Comparison of ENCODE assay signal across 1 cellular context in the genomic region with DNA sequence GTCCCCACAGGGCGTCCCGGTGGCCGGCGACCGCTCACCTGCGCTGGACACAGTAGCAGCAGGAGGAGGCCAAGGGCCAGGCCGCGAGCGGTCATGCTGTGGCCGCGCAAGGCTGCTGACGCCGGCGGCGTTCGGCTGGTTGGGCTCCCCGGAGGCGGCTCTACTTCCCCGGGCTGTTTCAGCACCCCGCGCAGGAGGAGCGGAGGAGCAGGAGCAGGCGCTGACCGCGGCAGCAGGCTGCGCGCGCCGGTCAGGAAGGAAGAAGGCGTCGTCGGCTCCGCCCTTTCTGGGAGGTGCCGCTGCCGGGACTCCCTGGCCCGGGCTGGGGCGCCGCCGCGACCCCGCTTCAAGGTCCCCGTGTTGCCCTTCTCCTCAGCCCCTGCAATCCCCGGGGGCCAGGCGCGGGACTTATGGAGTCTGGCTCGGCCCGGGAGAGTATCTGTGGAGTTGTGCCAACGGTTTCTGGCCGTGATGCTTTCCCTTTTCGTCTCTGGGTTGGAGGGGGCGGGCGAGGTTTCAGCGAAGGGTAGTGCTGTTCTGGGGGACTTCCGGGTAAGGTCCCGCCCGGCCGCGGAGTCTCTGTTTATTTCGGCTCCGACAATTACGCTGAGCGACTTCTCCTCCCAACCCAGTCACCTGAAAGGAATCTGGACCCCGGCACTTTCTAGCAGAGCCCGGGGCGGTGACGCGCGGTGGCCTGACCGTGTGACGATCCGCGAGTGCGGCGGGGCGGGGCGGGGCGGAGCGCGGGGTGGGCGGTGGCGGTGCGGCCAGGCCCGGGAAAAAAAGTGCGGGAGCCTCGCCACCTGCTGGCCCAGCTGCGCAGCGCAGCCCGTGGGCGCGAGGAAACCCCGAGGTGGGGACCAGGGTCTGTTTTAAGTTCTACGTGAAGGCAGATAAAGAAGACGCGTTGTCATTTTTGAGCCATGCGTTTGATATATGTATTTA.
TF ChIP-seq lines count a peak whose summit lies in the region.

A gene (minus strand): TSS at position 258 of the 948 bp plus-strand sequence. CDS start 163 bp downstream, at position 95.

TF ChIP-seq in K562, 482 proteins besides CTCF, POLR2A, EP300 and RAD21 (continued from another document and continues in another):
- TF ChIP-seq SMAD3 (CRISPR knock-in tag; conservative IDR thresholded peaks at IDR 0.05) = 0 out of 2 replicates have a peak, but pooled peaks have one; percentile 57
- peak; percentile 98 for TF ChIP-seq PHF8 (IDR thresholded peaks at IDR 0.05; ENCODE audit: borderline replicate concordance, low read length)
- TF ChIP-seq NR1H2 (CRISPR knock-in tag; IDR thresholded peaks at IDR 0.05) = no peak
- TF ChIP-seq, protein P1, sequence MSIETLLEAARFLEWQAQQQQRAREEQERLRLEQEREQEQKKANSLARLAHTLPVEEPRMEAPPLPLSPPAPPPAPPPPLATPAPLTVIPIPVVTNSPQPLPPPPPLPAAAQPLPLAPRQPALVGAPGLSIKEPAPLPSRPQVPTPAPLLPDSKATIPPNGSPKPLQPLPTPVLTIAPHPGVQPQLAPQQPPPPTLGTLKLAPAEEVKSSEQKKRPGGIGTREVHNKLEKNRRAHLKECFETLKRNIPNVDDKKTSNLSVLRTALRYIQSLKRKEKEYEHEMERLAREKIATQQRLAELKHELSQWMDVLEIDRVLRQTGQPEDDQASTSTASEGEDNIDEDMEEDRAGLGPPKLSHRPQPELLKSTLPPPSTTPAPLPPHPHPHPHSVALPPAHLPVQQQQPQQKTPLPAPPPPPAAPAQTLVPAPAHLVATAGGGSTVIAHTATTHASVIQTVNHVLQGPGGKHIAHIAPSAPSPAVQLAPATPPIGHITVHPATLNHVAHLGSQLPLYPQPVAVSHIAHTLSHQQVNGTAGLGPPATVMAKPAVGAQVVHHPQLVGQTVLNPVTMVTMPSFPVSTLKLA (conservative IDR thresholded peaks at IDR 0.05) = peak; percentile 85 to 88
- peak; percentile 87 for TF ChIP-seq CREM (IDR thresholded peaks at IDR 0.05; ENCODE audit: low read depth)
- TF ChIP-seq RBFOX2 (IDR thresholded peaks at IDR 0.05; ENCODE audit: low read depth, low read length) = peak; percentile 93
- peak; percentile 61; the same call in 1 of the 2 replicates for TF ChIP-seq ESRRA (IDR thresholded peaks at IDR 0.05; ENCODE audit: borderline replicate concordance, low read depth)
- TF ChIP-seq RBM34 (IDR thresholded peaks at IDR 0.05; ENCODE audit: borderline replicate concordance, insufficient read depth, low read length) = 0 out of 2 replicates have a peak, but pooled peaks have one; percentile 44
- peak; percentile 82; the same call in 1 of the 2 replicates for TF ChIP-seq PHF21A (IDR thresholded peaks at IDR 0.05; ENCODE audit: borderline replicate concordance, low read depth)
- 0 out of 2 replicates have a peak, but pooled peaks have one; percentile 67 for TF ChIP-seq POLR2AphosphoS2 (IDR thresholded peaks at IDR 0.05; ENCODE audit: low read length)
- TF ChIP-seq BMI1 (IDR thresholded peaks at IDR 0.05; ENCODE audit: low read length) = no peak
- TF ChIP-seq, protein P2, sequence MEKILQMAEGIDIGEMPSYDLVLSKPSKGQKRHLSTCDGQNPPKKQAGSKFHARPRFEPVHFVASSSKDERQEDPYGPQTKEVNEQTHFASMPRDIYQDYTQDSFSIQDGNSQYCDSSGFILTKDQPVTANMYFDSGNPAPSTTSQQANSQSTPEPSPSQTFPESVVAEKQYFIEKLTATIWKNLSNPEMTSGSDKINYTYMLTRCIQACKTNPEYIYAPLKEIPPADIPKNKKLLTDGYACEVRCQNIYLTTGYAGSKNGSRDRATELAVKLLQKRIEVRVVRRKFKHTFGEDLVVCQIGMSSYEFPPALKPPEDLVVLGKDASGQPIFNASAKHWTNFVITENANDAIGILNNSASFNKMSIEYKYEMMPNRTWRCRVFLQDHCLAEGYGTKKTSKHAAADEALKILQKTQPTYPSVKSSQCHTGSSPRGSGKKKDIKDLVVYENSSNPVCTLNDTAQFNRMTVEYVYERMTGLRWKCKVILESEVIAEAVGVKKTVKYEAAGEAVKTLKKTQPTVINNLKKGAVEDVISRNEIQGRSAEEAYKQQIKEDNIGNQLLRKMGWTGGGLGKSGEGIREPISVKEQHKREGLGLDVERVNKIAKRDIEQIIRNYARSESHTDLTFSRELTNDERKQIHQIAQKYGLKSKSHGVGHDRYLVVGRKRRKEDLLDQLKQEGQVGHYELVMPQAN (IDR thresholded peaks at IDR 0.05; ENCODE audit: borderline replicate concordance) = peak; percentile 95
- no peak for TF ChIP-seq MEF2D (tag; conservative IDR thresholded peaks at IDR 0.05; ENCODE audit: low read depth)
- TF ChIP-seq KLF6 (CRISPR knock-in tag; IDR thresholded peaks at IDR 0.05; ENCODE audit: borderline replicate concordance) = peak; percentile 63; the same call in 1 of the 2 replicates
- TF ChIP-seq KDM5B (IDR thresholded peaks at IDR 0.05; ENCODE audit: insufficient replicate concordance, low read depth, low read length) = peak; percentile 95
- TF ChIP-seq, protein P3, sequence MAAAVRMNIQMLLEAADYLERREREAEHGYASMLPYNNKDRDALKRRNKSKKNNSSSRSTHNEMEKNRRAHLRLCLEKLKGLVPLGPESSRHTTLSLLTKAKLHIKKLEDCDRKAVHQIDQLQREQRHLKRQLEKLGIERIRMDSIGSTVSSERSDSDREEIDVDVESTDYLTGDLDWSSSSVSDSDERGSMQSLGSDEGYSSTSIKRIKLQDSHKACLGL (CRISPR knock-in tag; IDR thresholded peaks at IDR 0.05; ENCODE audit: borderline replicate concordance, poor library complexity, severe bottlenecking) = no peak
- TF ChIP-seq HLTF (IDR thresholded peaks at IDR 0.05) = no peak
- TF ChIP-seq HCFC1 (IDR thresholded peaks at IDR 0.05; ENCODE audit: low read depth, low read length) = peak; percentile 30; the same call in 1 of the 2 replicates
- 0 out of 2 replicates have a peak, but pooled peaks have one; percentile 33 for TF ChIP-seq ZSCAN32 (CRISPR knock-in tag; IDR thresholded peaks at IDR 0.05)
- peak; percentile 78 for TF ChIP-seq GABPA (tag; conservative IDR thresholded peaks at IDR 0.05; ENCODE audit: low read depth)
- TF ChIP-seq, protein P4, sequence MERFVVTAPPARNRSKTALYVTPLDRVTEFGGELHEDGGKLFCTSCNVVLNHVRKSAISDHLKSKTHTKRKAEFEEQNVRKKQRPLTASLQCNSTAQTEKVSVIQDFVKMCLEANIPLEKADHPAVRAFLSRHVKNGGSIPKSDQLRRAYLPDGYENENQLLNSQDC (CRISPR knock-in tag; IDR thresholded peaks at IDR 0.05) = 0 out of 2 replicates have a peak, but pooled peaks have one; percentile 16
- TF ChIP-seq HMGN3 (IDR thresholded peaks at IDR 0.05; ENCODE audit: borderline replicate concordance, extremely low read depth, insufficient read length, low read depth, low read length) = peak; percentile 65
- TF ChIP-seq, protein P5, sequence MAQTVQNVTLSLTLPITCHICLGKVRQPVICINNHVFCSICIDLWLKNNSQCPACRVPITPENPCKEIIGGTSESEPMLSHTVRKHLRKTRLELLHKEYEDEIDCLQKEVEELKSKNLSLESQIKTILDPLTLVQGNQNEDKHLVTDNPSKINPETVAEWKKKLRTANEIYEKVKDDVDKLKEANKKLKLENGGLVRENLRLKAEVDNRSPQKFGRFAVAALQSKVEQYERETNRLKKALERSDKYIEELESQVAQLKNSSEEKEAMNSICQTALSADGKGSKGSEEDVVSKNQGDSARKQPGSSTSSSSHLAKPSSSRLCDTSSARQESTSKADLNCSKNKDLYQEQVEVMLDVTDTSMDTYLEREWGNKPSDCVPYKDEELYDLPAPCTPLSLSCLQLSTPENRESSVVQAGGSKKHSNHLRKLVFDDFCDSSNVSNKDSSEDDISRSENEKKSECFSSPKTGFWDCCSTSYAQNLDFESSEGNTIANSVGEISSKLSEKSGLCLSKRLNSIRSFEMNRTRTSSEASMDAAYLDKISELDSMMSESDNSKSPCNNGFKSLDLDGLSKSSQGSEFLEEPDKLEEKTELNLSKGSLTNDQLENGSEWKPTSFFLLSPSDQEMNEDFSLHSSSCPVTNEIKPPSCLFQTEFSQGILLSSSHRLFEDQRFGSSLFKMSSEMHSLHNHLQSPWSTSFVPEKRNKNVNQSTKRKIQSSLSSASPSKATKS (CRISPR knock-in tag; IDR thresholded peaks at IDR 0.05) = no peak
- TF ChIP-seq RB1 (IDR thresholded peaks at IDR 0.05; ENCODE audit: low read depth) = peak; percentile 84
- TF ChIP-seq, protein P6, sequence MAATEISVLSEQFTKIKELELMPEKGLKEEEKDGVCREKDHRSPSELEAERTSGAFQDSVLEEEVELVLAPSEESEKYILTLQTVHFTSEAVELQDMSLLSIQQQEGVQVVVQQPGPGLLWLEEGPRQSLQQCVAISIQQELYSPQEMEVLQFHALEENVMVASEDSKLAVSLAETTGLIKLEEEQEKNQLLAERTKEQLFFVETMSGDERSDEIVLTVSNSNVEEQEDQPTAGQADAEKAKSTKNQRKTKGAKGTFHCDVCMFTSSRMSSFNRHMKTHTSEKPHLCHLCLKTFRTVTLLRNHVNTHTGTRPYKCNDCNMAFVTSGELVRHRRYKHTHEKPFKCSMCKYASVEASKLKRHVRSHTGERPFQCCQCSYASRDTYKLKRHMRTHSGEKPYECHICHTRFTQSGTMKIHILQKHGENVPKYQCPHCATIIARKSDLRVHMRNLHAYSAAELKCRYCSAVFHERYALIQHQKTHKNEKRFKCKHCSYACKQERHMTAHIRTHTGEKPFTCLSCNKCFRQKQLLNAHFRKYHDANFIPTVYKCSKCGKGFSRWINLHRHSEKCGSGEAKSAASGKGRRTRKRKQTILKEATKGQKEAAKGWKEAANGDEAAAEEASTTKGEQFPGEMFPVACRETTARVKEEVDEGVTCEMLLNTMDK (IDR thresholded peaks at IDR 0.05; ENCODE audit: borderline replicate concordance, insufficient read depth, low read depth, low read length, poor library complexity, severe bottlenecking) = peak; percentile 85
- TF ChIP-seq, protein P7, sequence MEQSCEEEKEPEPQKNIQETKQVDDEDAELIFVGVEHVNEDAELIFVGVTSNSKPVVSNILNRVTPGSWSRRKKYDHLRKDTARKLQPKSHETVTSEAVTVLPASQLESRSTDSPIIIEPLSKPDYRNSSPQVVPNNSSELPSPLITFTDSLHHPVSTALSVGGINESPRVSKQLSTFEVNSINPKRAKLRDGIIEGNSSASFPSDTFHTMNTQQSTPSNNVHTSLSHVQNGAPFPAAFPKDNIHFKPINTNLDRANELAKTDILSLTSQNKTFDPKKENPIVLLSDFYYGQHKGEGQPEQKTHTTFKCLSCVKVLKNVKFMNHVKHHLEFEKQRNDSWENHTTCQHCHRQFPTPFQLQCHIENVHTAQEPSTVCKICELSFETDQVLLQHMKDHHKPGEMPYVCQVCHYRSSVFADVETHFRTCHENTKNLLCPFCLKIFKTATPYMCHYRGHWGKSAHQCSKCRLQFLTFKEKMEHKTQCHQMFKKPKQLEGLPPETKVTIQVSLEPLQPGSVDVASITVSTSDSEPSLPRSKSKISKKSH (CRISPR knock-in tag; IDR thresholded peaks at IDR 0.05) = no peak
- peak; percentile 91 for TF ChIP-seq HDAC2 (IDR thresholded peaks at IDR 0.05)
- peak in 1 of 2 experiments; percentile 36; a peak in 1 of 4 replicates for TF ChIP-seq KDM1A (IDR thresholded peaks at IDR 0.05)
- TF ChIP-seq NUFIP1 (IDR thresholded peaks at IDR 0.05; ENCODE audit: partially characterized antibody) = no peak
- peak; percentile 42 for TF ChIP-seq TBP (optimal IDR thresholded peaks at IDR 0.05; ENCODE audit: low read depth, low read length)
- TF ChIP-seq, protein P8, sequence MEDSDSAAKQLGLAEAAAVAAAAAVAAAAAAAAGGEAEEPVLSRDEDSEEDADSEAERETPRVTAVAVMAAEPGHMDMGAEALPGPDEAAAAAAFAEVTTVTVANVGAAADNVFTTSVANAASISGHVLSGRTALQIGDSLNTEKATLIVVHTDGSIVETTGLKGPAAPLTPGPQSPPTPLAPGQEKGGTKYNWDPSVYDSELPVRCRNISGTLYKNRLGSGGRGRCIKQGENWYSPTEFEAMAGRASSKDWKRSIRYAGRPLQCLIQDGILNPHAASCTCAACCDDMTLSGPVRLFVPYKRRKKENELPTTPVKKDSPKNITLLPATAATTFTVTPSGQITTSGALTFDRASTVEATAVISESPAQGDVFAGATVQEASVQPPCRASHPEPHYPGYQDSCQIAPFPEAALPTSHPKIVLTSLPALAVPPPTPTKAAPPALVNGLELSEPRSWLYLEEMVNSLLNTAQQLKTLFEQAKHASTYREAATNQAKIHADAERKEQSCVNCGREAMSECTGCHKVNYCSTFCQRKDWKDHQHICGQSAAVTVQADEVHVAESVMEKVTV (CRISPR knock-in tag; IDR thresholded peaks at IDR 0.05) = peak; percentile 66
- TF ChIP-seq KLF1 (tag; IDR thresholded peaks at IDR 0.05) = 0 out of 2 replicates have a peak, but pooled peaks have one; percentile 32
- peak; percentile 52; the same call in 1 of the 2 replicates for TF ChIP-seq TAF7 (tag; IDR thresholded peaks at IDR 0.05)
- peak; percentile 92 for TF ChIP-seq PCBP1 (IDR thresholded peaks at IDR 0.05; ENCODE audit: low read depth, low read length, poor library complexity, severe bottlenecking)
- TF ChIP-seq EP400 (IDR thresholded peaks at IDR 0.05) = peak; percentile 91
- no peak for TF ChIP-seq ARID2 (IDR thresholded peaks at IDR 0.05)
- TF ChIP-seq RNF2 (IDR thresholded peaks at IDR 0.05) = no peak
- TF ChIP-seq, protein P9, sequence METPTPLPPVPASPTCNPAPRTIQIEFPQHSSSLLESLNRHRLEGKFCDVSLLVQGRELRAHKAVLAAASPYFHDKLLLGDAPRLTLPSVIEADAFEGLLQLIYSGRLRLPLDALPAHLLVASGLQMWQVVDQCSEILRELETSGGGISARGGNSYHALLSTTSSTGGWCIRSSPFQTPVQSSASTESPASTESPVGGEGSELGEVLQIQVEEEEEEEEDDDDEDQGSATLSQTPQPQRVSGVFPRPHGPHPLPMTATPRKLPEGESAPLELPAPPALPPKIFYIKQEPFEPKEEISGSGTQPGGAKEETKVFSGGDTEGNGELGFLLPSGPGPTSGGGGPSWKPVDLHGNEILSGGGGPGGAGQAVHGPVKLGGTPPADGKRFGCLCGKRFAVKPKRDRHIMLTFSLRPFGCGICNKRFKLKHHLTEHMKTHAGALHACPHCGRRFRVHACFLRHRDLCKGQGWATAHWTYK (CRISPR knock-in tag; IDR thresholded peaks at IDR 0.05) = 0 out of 2 replicates have a peak, but pooled peaks have one; percentile 24
- TF ChIP-seq ATF7 (IDR thresholded peaks at IDR 0.05) = peak; percentile 67
- TF ChIP-seq ZFX (CRISPR knock-in tag; IDR thresholded peaks at IDR 0.05) = peak; percentile 80
- TF ChIP-seq, protein P10, sequence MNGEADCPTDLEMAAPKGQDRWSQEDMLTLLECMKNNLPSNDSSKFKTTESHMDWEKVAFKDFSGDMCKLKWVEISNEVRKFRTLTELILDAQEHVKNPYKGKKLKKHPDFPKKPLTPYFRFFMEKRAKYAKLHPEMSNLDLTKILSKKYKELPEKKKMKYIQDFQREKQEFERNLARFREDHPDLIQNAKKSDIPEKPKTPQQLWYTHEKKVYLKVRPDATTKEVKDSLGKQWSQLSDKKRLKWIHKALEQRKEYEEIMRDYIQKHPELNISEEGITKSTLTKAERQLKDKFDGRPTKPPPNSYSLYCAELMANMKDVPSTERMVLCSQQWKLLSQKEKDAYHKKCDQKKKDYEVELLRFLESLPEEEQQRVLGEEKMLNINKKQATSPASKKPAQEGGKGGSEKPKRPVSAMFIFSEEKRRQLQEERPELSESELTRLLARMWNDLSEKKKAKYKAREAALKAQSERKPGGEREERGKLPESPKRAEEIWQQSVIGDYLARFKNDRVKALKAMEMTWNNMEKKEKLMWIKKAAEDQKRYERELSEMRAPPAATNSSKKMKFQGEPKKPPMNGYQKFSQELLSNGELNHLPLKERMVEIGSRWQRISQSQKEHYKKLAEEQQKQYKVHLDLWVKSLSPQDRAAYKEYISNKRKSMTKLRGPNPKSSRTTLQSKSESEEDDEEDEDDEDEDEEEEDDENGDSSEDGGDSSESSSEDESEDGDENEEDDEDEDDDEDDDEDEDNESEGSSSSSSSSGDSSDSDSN (IDR thresholded peaks at IDR 0.05; ENCODE audit: borderline replicate concordance in 1 of 2, low read depth in 2 of 2, low read length in 2 of 2) = peak; percentile 99 to 100
- peak in 1 of 2 experiments; percentile 11; a peak in 1 of 4 replicates for TF ChIP-seq RCOR1 (IDR thresholded peaks at IDR 0.05; ENCODE audit: borderline replicate concordance in 1 of 2, low read depth in 2 of 2, low read length in 2 of 2)
